ENCODE assay signal across 10 cellular contexts in genomic region chr20:56504373-56505005, GRCh38. TPM values are rescaled to one million over a fixed set of nuclear protein-coding genes. Genes with fewer than 3 reads are reported as not detected.
DNase-seq lines count a peak whose midpoint lies in the region; ATAC-seq, FAIRE-seq and TF ChIP-seq lines count a peak whose summit lies in the region.
"Had no signal": no experiment of that assay in that cellular context is flagged by ENCODE, and none has a peak within 500 bp of the region (broad histone marks: within the 10 kb centered on the region; RNA-seq: fewer than 3 reads in every experiment).

No MANE protein-coding gene starts in this region.

- no peaks in the 10 kb centered on the region for H3K27me3 Mint-ChIP-seq in activated naive CD4-positive, alpha-beta T cell treated with anti-CD3 and anti-CD28 coated beads for 36 hours (ENCODE audit: low read depth)

- H3K79me1 ChIP-seq in mesendoderm (ENCODE audit: low read length), result no peaks in the 10 kb centered on the region

- no peak overlapping the region for H2BK15ac ChIP-seq in mesendoderm (replicated peaks; ENCODE audit: low read depth)

- H3K9ac ChIP-seq in HUES64 (ENCODE audit: low read depth, low read length) (no peak overlapping the region), mesendoderm (ENCODE audit: low read length) (no peak overlapping the region)

- peaks cover 4% of the 10 kb centered on the region for H3K36me3 Mint-ChIP-seq in activated naive CD4-positive, alpha-beta T cell treated with anti-CD3 and anti-CD28 coated beads for 36 hours (ENCODE audit: low read depth)

- H2AK5ac ChIP-seq in mesendoderm (ENCODE audit: low read length), result no peak overlapping the region

- H3K4me1 Mint-ChIP-seq in activated naive CD4-positive, alpha-beta T cell treated with anti-CD3 and anti-CD28 coated beads for 36 hours (ENCODE audit: low read depth), result peaks cover 20% of the 10 kb centered on the region

- ATAC-seq in GM21381 (IDR thresholded peaks at IDR 0.05; ENCODE audit: unreplicated experiment) (no peak), GM18907 (IDR thresholded peaks at IDR 0.05; ENCODE audit: unreplicated experiment) (no peak)

- no peaks in the 10 kb centered on the region for H3K9me3 Mint-ChIP-seq in activated naive CD4-positive, alpha-beta T cell treated with anti-CD3 and anti-CD28 coated beads for 36 hours

- no peak overlapping the region for H3K18ac ChIP-seq in mesendoderm (ENCODE audit: low read length)

- WGBS in HUES64, result 93% methylated on average over 9 of the region's 9 CpGs
- whole genome bisulfite sequencing in mesendoderm (ENCODE audit: extremely low coverage, insufficient coverage, low lambda C conversion rate), result no CpG with 5 or more reads among the region's 9 CpGs

- CTCF ChIA-PET in activated naive CD4-positive, alpha-beta T cell treated with anti-CD3 and anti-CD28 coated beads for 36 hours (lab: Charles Lee), result interaction anchor here (0.6 to 1.7 kb wide), 4 partner anchors 22 to 949 kb away, joined by 3 to 4 read pairs (median 3); no protein-coding TSS in a partner anchor

- FAIRE-seq in D721Med (lab: Jason Lieb, UNC), result no peak
- FAIRE-seq: colon had no signal

- H3K4ac ChIP-seq in mesendoderm (ENCODE audit: low read depth, low read length), result no peak overlapping the region

- H3K4me3 Mint-ChIP-seq in activated naive CD4-positive, alpha-beta T cell treated with anti-CD3 and anti-CD28 coated beads for 36 hours, result no peak overlapping the region

- no peak overlapping the region for H4K8ac ChIP-seq in mesendoderm (ENCODE audit: low read depth, low read length)

- no peak overlapping the region for H3K4me2 ChIP-seq in mesendoderm (ENCODE audit: low read length)

- no peaks in the 10 kb centered on the region for H3K9me3 ChIP-seq in HUES64 (ENCODE audit: insufficient read depth, low read depth, low read length)

- H2BK120ac ChIP-seq in mesendoderm (ENCODE audit: low read depth, low read length), result no peak overlapping the region

- H3K27me3 ChIP-seq in HUES64 (ENCODE audit: insufficient read depth, low read length) (no peaks in the 10 kb centered on the region), mesendoderm (ENCODE audit: insufficient read depth, low read length, poor library complexity) (no peaks in the 10 kb centered on the region)

- no peak for DNase-seq in D721Med (ENCODE audit: insufficient read length, low spot score)
- DNase-seq in activated naive CD4-positive, alpha-beta T cell treated with anti-CD3 and anti-CD28 coated beads for 36 hours, result peak; percentile 39
- DNase-seq in mesendoderm, result peak; percentile 16
- DNase-seq in DMS153 treated with DMSO at 0.1 percent for 48 hours (lab: John Stamatoyannopoulos, UW; ENCODE audit: unreplicated experiment), result no peak
- DNase-seq in mucosa of gallbladder (ENCODE audit: low spot score), result no peak
- DNase-seq: NCI-H526 treated with DMSO at 0.1 percent for 48 hours had no signal

- peaks cover 4% of the 10 kb centered on the region; the same call in 1 of the 2 replicates for H3K36me3 ChIP-seq in HUES64 (ENCODE audit: insufficient read depth, low read length)
- no peaks in the 10 kb centered on the region for H3K36me3 ChIP-seq in mesendoderm (ENCODE audit: control insufficient read depth, insufficient read depth, low read length)

- H3K4me1 ChIP-seq in HUES64 (ENCODE audit: insufficient read depth, low read length) (no peaks in the 10 kb centered on the region), mesendoderm (ENCODE audit: control insufficient read depth, low read depth, low read length) (no peaks in the 10 kb centered on the region)

- H4K5ac ChIP-seq in mesendoderm (ENCODE audit: low read length), result no peak overlapping the region

- peak; percentile 24 for TF ChIP-seq CTCF in D721Med (IDR thresholded peaks at IDR 0.05; ENCODE audit: insufficient read depth, missing control alignments)

- intact Hi-C loops in activated naive CD4-positive, alpha-beta T cell treated with anti-CD3 and anti-CD28 coated beads for 36 hours (cut with micrococcal nuclease), result loop anchor here (5.0 kb wide), 1 partner anchor 102 kb away; no protein-coding TSS in a partner anchor

- no peak overlapping the region for H3K27ac Mint-ChIP-seq in activated naive CD4-positive, alpha-beta T cell treated with anti-CD3 and anti-CD28 coated beads for 36 hours

- no peak overlapping the region for H2BK5ac ChIP-seq in mesendoderm (ENCODE audit: low read length)

- no peaks in the 10 kb centered on the region for H3K79me2 ChIP-seq in mesendoderm (ENCODE audit: control insufficient read depth, insufficient read depth, low read length)

- H3K27ac ChIP-seq in HUES64 (ENCODE audit: low read depth, low read length) (0 out of 2 replicates have a peak overlapping the region, but pooled peaks have one; percentile 18), mesendoderm (ENCODE audit: low read depth, low read length) (no peak overlapping the region)

- H3K56ac ChIP-seq in mesendoderm (ENCODE audit: low read length), result no peak overlapping the region

- H3K4me3 ChIP-seq in HUES64 (ENCODE audit: low read length) (no peak overlapping the region), mesendoderm (ENCODE audit: low read length) (no peak overlapping the region)

- H3K23ac ChIP-seq in mesendoderm (ENCODE audit: low read length), result no peak overlapping the region

RNA-seq across cellular contexts. Expression of gene FAM209A, which starts 20.1 kb away (rescaled TPM):
- not detected for polyA plus RNA-seq in HUES64 (2013, experiment 1 of 2)
- polyA plus RNA-seq in HUES64 (2013, experiment 2 of 2), result not detected
- total RNA-seq in activated naive CD4-positive, alpha-beta T cell treated with anti-CD3 and anti-CD28 coated beads for 36 hours, result under 1 TPM in 1 of 2 experiments, not detected in 1; 0.31 TPM
- polyA plus RNA-seq in mesendoderm (2013, experiment 1 of 2), result 0.13 TPM
- polyA plus RNA-seq in mesendoderm (2013, experiment 2 of 2), result 0.07 TPM
- total RNA-seq in mucosa of gallbladder, result 0.46 TPM

RNA-seq across cellular contexts. Expression of gene FAM209B, which starts 28.6 kb away (rescaled TPM):
- polyA plus RNA-seq in HUES64 (2013, experiment 1 of 2), result 0.45 TPM
- 0.82 TPM for polyA plus RNA-seq in HUES64 (2013, experiment 2 of 2)
- under 1 TPM; 0.64 to 0.95 TPM for total RNA-seq in activated naive CD4-positive, alpha-beta T cell treated with anti-CD3 and anti-CD28 coated beads for 36 hours
- 0.88 TPM for polyA plus RNA-seq in mesendoderm (2013, experiment 1 of 2)
- 1.1 TPM for polyA plus RNA-seq in mesendoderm (2013, experiment 2 of 2)
- 0.32 TPM for total RNA-seq in mucosa of gallbladder

RNA-seq across cellular contexts. Expression of gene RTF2, which starts 36.1 kb away (rescaled TPM):
- polyA plus RNA-seq in HUES64 (2013, experiment 1 of 2), result 38.8 TPM
- polyA plus RNA-seq in HUES64 (2013, experiment 2 of 2), result 44.5 TPM
- total RNA-seq in activated naive CD4-positive, alpha-beta T cell treated with anti-CD3 and anti-CD28 coated beads for 36 hours, result 10 to 100 TPM; 76.8 to 82.9 TPM
- 41.7 TPM for polyA plus RNA-seq in mesendoderm (2013, experiment 1 of 2)
- 43.6 TPM for polyA plus RNA-seq in mesendoderm (2013, experiment 2 of 2)
- total RNA-seq in mucosa of gallbladder, result 79.2 TPM

Comparison
In these comparisons a context has a peak if more than half of its experiments do, and no peak if none do; other contexts are left out.
1. DNase-seq: peak in activated naive CD4-positive, alpha-beta T cell treated with anti-CD3 and anti-CD28 coated beads for 36 hours (single experiment) and mesendoderm (single experiment); none in D721Med (single experiment), DMS153 treated with DMSO at 0.1 percent for 48 hours (single experiment) and mucosa of gallbladder (single experiment).